In genomic region chr3:14418670-14419250, GRCh38 we compare ENCODE assay signal across 1 cellular context.
TF ChIP-seq lines count a peak whose summit lies in the region.

No MANE protein-coding gene starts in this region.

TF ChIP-seq in HepG2, 621 proteins besides CTCF, POLR2A, EP300 and RAD21 (continued from another document and continues in another):
- TF ChIP-seq ELK4 (CRISPR knock-in tag; IDR thresholded peaks at IDR 0.05; ENCODE audit: borderline replicate concordance): no peak
- no peak for TF ChIP-seq ZNF839 (CRISPR knock-in tag; IDR thresholded peaks at IDR 0.05; ENCODE audit: borderline replicate concordance)
- TF ChIP-seq UBTF (CRISPR knock-in tag; IDR thresholded peaks at IDR 0.05): 0 out of 2 replicates have a peak, but pooled peaks have one; percentile 32
- TF ChIP-seq SMAD9 (CRISPR knock-in tag; IDR thresholded peaks at IDR 0.05): no peak
- TF ChIP-seq ZBTB49 (CRISPR knock-in tag; IDR thresholded peaks at IDR 0.05; ENCODE audit: borderline replicate concordance): no peak
- TF ChIP-seq LBX2 (CRISPR knock-in tag; IDR thresholded peaks at IDR 0.05; ENCODE audit: borderline replicate concordance): no peak
- TF ChIP-seq ETV5 (CRISPR knock-in tag; IDR thresholded peaks at IDR 0.05; ENCODE audit: borderline replicate concordance): peak; percentile 51; the same call in 1 of the 2 replicates
- 0 out of 2 replicates have a peak, but pooled peaks have one; percentile 23 for TF ChIP-seq MTA1 (CRISPR knock-in tag; IDR thresholded peaks at IDR 0.05; ENCODE audit: borderline replicate concordance)
- no peak for TF ChIP-seq BCLAF1 (IDR thresholded peaks at IDR 0.05)
- no peak for TF ChIP-seq SATB2 (CRISPR knock-in tag; IDR thresholded peaks at IDR 0.05)
- TF ChIP-seq ATM (IDR thresholded peaks at IDR 0.05; ENCODE audit: borderline replicate concordance): no peak
- no peak; the same call in 1 of the 2 replicates for TF ChIP-seq HOXA3 (CRISPR knock-in tag; IDR thresholded peaks at IDR 0.05)
- peak; percentile 32; the same call in 1 of the 2 replicates for TF ChIP-seq ARNTL (CRISPR knock-in tag; IDR thresholded peaks at IDR 0.05)
- TF ChIP-seq HOXA7 (CRISPR knock-in tag; IDR thresholded peaks at IDR 0.05): no peak
- TF ChIP-seq IRF1 (CRISPR knock-in tag; IDR thresholded peaks at IDR 0.05; ENCODE audit: low read depth): no peak
- TF ChIP-seq ZNF230 (CRISPR knock-in tag; IDR thresholded peaks at IDR 0.05): no peak
- TF ChIP-seq HMG20A (CRISPR knock-in tag; IDR thresholded peaks at IDR 0.05; ENCODE audit: borderline replicate concordance): no peak; the same call in 1 of the 2 replicates
- TF ChIP-seq ZHX1 (CRISPR knock-in tag; IDR thresholded peaks at IDR 0.05; ENCODE audit: low read depth): no peak
- TF ChIP-seq ZNF18 (CRISPR knock-in tag; IDR thresholded peaks at IDR 0.05; ENCODE audit: insufficient replicate concordance): peak; percentile 89
- no peak for TF ChIP-seq HNF4A (CRISPR knock-in tag; IDR thresholded peaks at IDR 0.05)
- no peak; the same call in 1 of the 2 replicates for TF ChIP-seq TARDBP (CRISPR knock-in tag; IDR thresholded peaks at IDR 0.05)
- TF ChIP-seq KDM6A (CRISPR knock-in tag; IDR thresholded peaks at IDR 0.05; ENCODE audit: low read depth): 0 out of 2 replicates have a peak, but pooled peaks have one; percentile 18
- TF ChIP-seq FOXA1 (IDR thresholded peaks at IDR 0.05): no peak
- TF ChIP-seq FOXA1 (CRISPR knock-in tag; IDR thresholded peaks at IDR 0.05): peak; percentile 78
- TF ChIP-seq ZNF687 (CRISPR knock-in tag; IDR thresholded peaks at IDR 0.05): peak; percentile 57
- no peak for TF ChIP-seq ZMAT3 (CRISPR knock-in tag; conservative IDR thresholded peaks at IDR 0.05)
- TF ChIP-seq ZNF501 (CRISPR knock-in tag; IDR thresholded peaks at IDR 0.05): 0 out of 2 replicates have a peak, but pooled peaks have one; percentile 16
- TF ChIP-seq SRF (IDR thresholded peaks at IDR 0.05; ENCODE audit: low read depth, low read length): no peak
- no peak for TF ChIP-seq MEIS2 (CRISPR knock-in tag; IDR thresholded peaks at IDR 0.05)
- no peak for TF ChIP-seq ONECUT2 (CRISPR knock-in tag; IDR thresholded peaks at IDR 0.05)
- no peak for TF ChIP-seq MATR3 (CRISPR knock-in tag; IDR thresholded peaks at IDR 0.05)
- TF ChIP-seq IKZF4 (CRISPR knock-in tag; IDR thresholded peaks at IDR 0.05; ENCODE audit: borderline replicate concordance, low read depth, not compliant biosample characterization): no peak
- TF ChIP-seq ZNF629 (CRISPR knock-in tag; conservative IDR thresholded peaks at IDR 0.05): peak; percentile 93
- no peak for TF ChIP-seq ZFP82 (CRISPR knock-in tag; IDR thresholded peaks at IDR 0.05; ENCODE audit: borderline replicate concordance)
- no peak for TF ChIP-seq TEF (CRISPR knock-in tag; IDR thresholded peaks at IDR 0.05)
- no peak for TF ChIP-seq KDM4B (CRISPR knock-in tag; IDR thresholded peaks at IDR 0.05)
- no peak for TF ChIP-seq KMT2A (CRISPR knock-in tag; IDR thresholded peaks at IDR 0.05)
- TF ChIP-seq SOX6 (IDR thresholded peaks at IDR 0.05): no peak
- TF ChIP-seq SOX6 (CRISPR knock-in tag; IDR thresholded peaks at IDR 0.05): peak; percentile 59
- TF ChIP-seq ZNF484 (CRISPR knock-in tag; IDR thresholded peaks at IDR 0.05; ENCODE audit: borderline replicate concordance, low read depth): no peak
- peak; percentile 40; the same call in 1 of the 2 replicates for TF ChIP-seq ZNF12 (CRISPR knock-in tag; IDR thresholded peaks at IDR 0.05)
